ENCODE assay signal across 1 cellular context in the genomic region with DNA sequence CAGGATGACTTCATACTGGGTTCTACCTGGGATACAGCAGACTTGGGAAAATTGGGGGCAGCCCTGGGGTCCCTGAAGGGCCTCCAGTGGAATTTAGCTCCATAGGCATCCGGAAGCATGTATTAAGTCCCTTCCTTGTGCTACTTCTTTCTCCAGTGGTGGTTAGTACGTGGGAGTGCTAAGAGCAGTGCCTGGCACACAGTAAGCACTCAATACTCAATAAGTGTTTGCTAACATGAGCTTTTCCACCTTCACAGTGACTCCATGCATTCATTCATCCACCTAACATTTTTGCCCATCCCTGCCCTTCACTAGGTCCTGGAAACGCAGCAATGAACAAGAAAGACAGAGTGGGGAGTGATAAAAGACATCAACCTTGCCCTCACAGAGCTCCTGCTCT.
TF ChIP-seq lines count a peak whose summit lies in the region.

No MANE protein-coding gene starts in this region.

TF ChIP-seq in WTC11, 78 proteins besides CTCF, POLR2A, EP300 and RAD21 (continued from another document):
- TF ChIP-seq AFF4 (CRISPR knock-in tag; IDR thresholded peaks at IDR 0.05; ENCODE audit: borderline replicate concordance) (no peak), MXD4 (CRISPR knock-in tag; IDR thresholded peaks at IDR 0.05; ENCODE audit: borderline replicate concordance) (no peak), ELF4 (CRISPR knock-in tag; IDR thresholded peaks at IDR 0.05; ENCODE audit: low read depth) (no peak), PRDM15 (CRISPR knock-in tag; IDR thresholded peaks at IDR 0.05) (no peak)
